In genomic region chr1:202113690-202114300, GRCh38 we compare ENCODE assay signal across 15 cellular contexts. TPM values are rescaled to one million over a fixed set of nuclear protein-coding genes. Genes with fewer than 3 reads are reported as not detected.
A peak's percentile ranks its signal among the peaks of the same experiment; 100 is the strongest.
DNase-seq lines count a peak whose midpoint lies in the region; ATAC-seq and TF ChIP-seq lines count a peak whose summit lies in the region.
"Had no signal": no experiment of that assay in that cellular context is flagged by ENCODE, and none has a peak within 500 bp of the region (broad histone marks: within the 10 kb centered on the region; RNA-seq: fewer than 3 reads in every experiment).

No MANE protein-coding gene starts in this region.

- TF ChIP-seq POLR2A in esophagus muscularis mucosa (IDR thresholded peaks at IDR 0.05; ENCODE audit: low read depth) (no peak), transverse colon (IDR thresholded peaks at IDR 0.05) (no peak)

- no peaks in the 10 kb centered on the region for H4K20me1 ChIP-seq in Loucy (ENCODE audit: insufficient read depth, low read length, poor library complexity, severe bottlenecking)
- H4K20me1 ChIP-seq: BLaER1 had no signal

- in situ Hi-C loops in transverse colon (cut with MboI; ENCODE audit: low pct_ligation_motif_present in 1 of 4, low pct_unique_long_range_greater_than_20kb in 1 of 4, low sequenced_read_pairs in 3 of 4): loop anchor here in 3 of 4 donors (10.0 kb wide), 1 partner anchor 99 kb away; the partner anchor contains the start of gene ELF3 (in 3 of the 3)

- WGBS in esophagus muscularis mucosa: 66% methylated on average over 2 of the region's 2 CpGs
- WGBS in transverse colon (ENCODE audit: low coverage in 1 of 2), 2 donors: 33 to 40% methylated on average over 1 to 2 of the region's 2 CpGs

- H3K9me3 ChIP-seq in left ventricle myocardium inferior (replicated peaks): no peaks in the 10 kb centered on the region
- no peaks in the 10 kb centered on the region for H3K9me3 ChIP-seq in Loucy (ENCODE audit: insufficient read depth, low read depth, low read length)
- H3K9me3 ChIP-seq in esophagus muscularis mucosa: no peaks in the 10 kb centered on the region
- no peaks in the 10 kb centered on the region for H3K9me3 ChIP-seq in transverse colon
- H3K9me3 ChIP-seq: BLaER1 had no signal

- peak overlapping the region; percentile 82 for H3K27ac ChIP-seq in left ventricle myocardium inferior (replicated peaks)
- H3K27ac ChIP-seq in esophagus muscularis mucosa (replicated peaks in 1 of 4): peak overlapping the region; percentile 53 to 61 (median 57)
- peak overlapping the region; percentile 35 to 69 (median 59) for H3K27ac ChIP-seq in transverse colon
- H3K27ac ChIP-seq: BLaER1 had no signal

- H3K4me1 ChIP-seq in left ventricle myocardium inferior (peaks cover 35% of the 10 kb centered on the region), Loucy (ENCODE audit: insufficient read depth, low read length, poor library complexity, severe bottlenecking) (no peaks in the 10 kb centered on the region), esophagus muscularis mucosa (peaks cover 15 to 28% (median 22%) of the 10 kb centered on the region in 4 donors), transverse colon (peaks cover 11 to 46% (median 21%) of the 10 kb centered on the region in 4 donors)
- H3K4me1 ChIP-seq: BLaER1 had no signal

- H3K36me3 ChIP-seq in left ventricle myocardium inferior (no peaks in the 10 kb centered on the region), Loucy (ENCODE audit: insufficient read depth, low read length) (no peaks in the 10 kb centered on the region), esophagus muscularis mucosa (no peaks in the 10 kb centered on the region), transverse colon (no peaks in the 10 kb centered on the region)
- H3K36me3 ChIP-seq: BLaER1 had no signal

- no peaks in the 10 kb centered on the region for H3K9me2 ChIP-seq in Loucy (replicated peaks; ENCODE audit: low read depth, low read length)

- no peak overlapping the region for H3K4me3 ChIP-seq in left ventricle myocardium inferior
- H3K4me3 ChIP-seq in Loucy (ENCODE audit: low read length, poor library complexity, severe bottlenecking): no peak overlapping the region
- H3K4me3 ChIP-seq in esophagus muscularis mucosa: no peak overlapping the region
- H3K4me3 ChIP-seq in transverse colon: no peak overlapping the region
- H3K4me3 ChIP-seq: BLaER1 had no signal

- TF ChIP-seq CTCF in left ventricle myocardium inferior (IDR thresholded peaks at IDR 0.05; ENCODE audit: borderline replicate concordance): no peak
- no peak for TF ChIP-seq CTCF in Loucy (conservative IDR thresholded peaks at IDR 0.05; ENCODE audit: low read length)
- TF ChIP-seq CTCF in esophagus muscularis mucosa (IDR thresholded peaks at IDR 0.05): no peak
- no peak for TF ChIP-seq CTCF in transverse colon (IDR thresholded peaks at IDR 0.05)

- H3K4me2 ChIP-seq in Loucy (ENCODE audit: low read depth, low read length, poor library complexity, severe bottlenecking): no peak overlapping the region
- H3K4me2 ChIP-seq: BLaER1 had no signal

- intact Hi-C loops in left ventricle myocardium inferior (cut with micrococcal nuclease): no loop called here
- intact Hi-C loops in cardiac septum (cut with DNase I): no loop called here
- intact Hi-C loops in esophagus muscularis mucosa (cut with DNase I): no loop called here
- intact Hi-C loops in transverse colon (cut with DNase I; ENCODE audit: low total_unique reads): loop anchor here (2.0 kb wide), 1 partner anchor 47 kb away; the partner anchor contains the start of gene PTPN7

- ATAC-seq in GM18502 (IDR thresholded peaks at IDR 0.05; ENCODE audit: poor library complexity, unreplicated experiment): no peak
- ATAC-seq: activated CD4-positive, alpha-beta T cell treated with anti-CD3 and anti-CD28 coated beads for 36 hours had no signal

- H3K79me2 ChIP-seq in Loucy (ENCODE audit: insufficient read depth, low read length): no peaks in the 10 kb centered on the region

- no peaks in the 10 kb centered on the region for H3K27me3 ChIP-seq in left ventricle myocardium inferior (ENCODE audit: low read depth)
- no peaks in the 10 kb centered on the region for H3K27me3 ChIP-seq in Loucy (ENCODE audit: insufficient read depth, low read length, poor library complexity, severe bottlenecking)
- H3K27me3 ChIP-seq in esophagus muscularis mucosa: no peaks in the 10 kb centered on the region
- H3K27me3 ChIP-seq in transverse colon: no peaks in the 10 kb centered on the region
- H3K27me3 ChIP-seq: BLaER1 had no signal

- H2AFZ ChIP-seq in Loucy (ENCODE audit: low read length): peak overlapping the region; percentile 36; the same call in 1 of the 2 replicates

- no peaks in the 10 kb centered on the region for H3F3A ChIP-seq in Loucy (ENCODE audit: low read depth)

- H3K9ac ChIP-seq in Loucy (ENCODE audit: low read depth, low read length, poor library complexity, severe bottlenecking): no peak overlapping the region
- H3K9ac ChIP-seq: BLaER1 had no signal

- DNase-seq in left ventricle myocardium inferior (no peak), cardiac septum (ENCODE audit: low spot score) (no peak), esophagus muscularis mucosa (ENCODE audit: extremely low spot score) (no peak), transverse colon (no peak), NCI-H1930 (lab: John Stamatoyannopoulos, UW) (no peak), GF-D8 (lab: John Stamatoyannopoulos, UW) (no peak)
- DNase-seq: activated CD4-positive, alpha-beta T cell treated with anti-CD3 and anti-CD28 coated beads for 36 hours; activated naive CD4-positive, alpha-beta T cell treated with anti-CD3 and anti-CD28 coated beads for 36 hours; MV-4-11; SHP77 treated with DMSO at 0.1 percent for 48 hours; stimulated activated CD4-positive, alpha-beta T cell treated with anti-CD3 and anti-CD28 coated beads, Interleukin-12 subunit alpha, Interleukin-12 subunit beta, amount 100 ng/mL, for 4 hours had no signal

- TF ChIP-seq EP300 in esophagus muscularis mucosa (IDR thresholded peaks at IDR 0.05): no peak
- TF ChIP-seq EP300 in transverse colon (IDR thresholded peaks at IDR 0.05; ENCODE audit: low read depth): no peak

RNA-seq across cellular contexts. Expression of gene GPR37L1, which starts 8.9 kb away (rescaled TPM):
- 0.05 TPM for total RNA-seq in left ventricle myocardium inferior
- total RNA-seq in cardiac septum: not detected
- total RNA-seq in esophagus muscularis mucosa: under 1 TPM in 3 of 4 donors, not detected in 1; 0.17 to 0.69 (median 0.58) TPM
- total RNA-seq in transverse colon: under 1 TPM in 2 of 4 donors, not detected in 2; 0.55 to 0.95 TPM
- total RNA-seq: activated CD4-positive, alpha-beta T cell treated with anti-CD3 and anti-CD28 coated beads for 36 hours; activated naive CD4-positive, alpha-beta T cell treated with anti-CD3 and anti-CD28 coated beads for 36 hours; mononuclear cell had no signal

RNA-seq across cellular contexts. Expression of gene ARL8A, which starts 30.7 kb away (rescaled TPM):
- 64.7 TPM for total RNA-seq in left ventricle myocardium inferior
- total RNA-seq in cardiac septum: 74.5 TPM
- total RNA-seq in esophagus muscularis mucosa: 10 to 100 TPM; 41.1 to 60.8 (median 53.6) TPM
- total RNA-seq in transverse colon: 10 to 100 TPM in 3 of 4 donors, 1 to 10 TPM in 1; 9.0 to 27.2 (median 21.6) TPM

RNA-seq across cellular contexts. Expression of gene PTPN7, which starts 46.6 kb away (rescaled TPM):
- total RNA-seq in left ventricle myocardium inferior: 0.44 TPM
- total RNA-seq in cardiac septum: 1.2 TPM
- 1 to 10 TPM in 2 of 4 donors, under 1 TPM in 2; 0.78 to 2.5 (median 1.3) TPM for total RNA-seq in esophagus muscularis mucosa
- 10 to 100 TPM in 2 of 4 donors, 1 to 10 TPM in 1, not detected in 1; 5.2 to 32.5 (median 14.0) TPM for total RNA-seq in transverse colon
